In genomic region chr1:226135059-226135651, GRCh38 we compare ENCODE assay signal across 9 cellular contexts. TPM values are rescaled to one million over a fixed set of nuclear protein-coding genes. Genes with fewer than 3 reads are reported as not detected.
DNase-seq lines count a peak whose midpoint lies in the region; ATAC-seq lines count a peak whose summit lies in the region.
"Had no signal": no experiment of that assay in that cellular context is flagged by ENCODE, and none has a peak within 500 bp of the region (broad histone marks: within the 10 kb centered on the region; RNA-seq: fewer than 3 reads in every experiment).

No MANE protein-coding gene starts in this region.

- H3K9me3 ChIP-seq in CD4-positive, alpha-beta memory T cell (ENCODE audit: control insufficient read depth in 1 of 2, low read length in 2 of 2) = no peaks in the 10 kb centered on the region

- no peak overlapping the region for H3K27ac ChIP-seq in CD4-positive, alpha-beta memory T cell (ENCODE audit: low read depth, low read length)
- H3K27ac ChIP-seq: BLaER1 treated with 17β-estradiol and CSF1 and Interleukin-3, amounts not matched to agents 10 nM and 100 nM had no signal

- H3K36me3 Mint-ChIP-seq in memory B cell = peaks cover 2% of the 10 kb centered on the region
- H3K36me3 Mint-ChIP-seq in CD4-positive, alpha-beta memory T cell = no peaks in the 10 kb centered on the region

- H3K9me3 Mint-ChIP-seq in memory B cell = no peaks in the 10 kb centered on the region
- peaks cover 0 to 3% (median 0%) of the 10 kb centered on the region in 8 donors for H3K9me3 Mint-ChIP-seq in CD4-positive, alpha-beta memory T cell

- ATAC-seq in memory B cell (ENCODE audit: low read depth) = no peak
- no peak for ATAC-seq in GM21526 (IDR thresholded peaks at IDR 0.05; ENCODE audit: low FRiP score, unreplicated experiment)
- no peak for ATAC-seq in GM21619 (IDR thresholded peaks at IDR 0.05; ENCODE audit: unreplicated experiment)
- ATAC-seq in HG03159 (IDR thresholded peaks at IDR 0.05; ENCODE audit: unreplicated experiment) = no peak

- DNase-seq in COLO668 (lab: John Stamatoyannopoulos, UW; ENCODE audit: unreplicated experiment) (peak; percentile 76), NCI-H2081 treated with DMSO at 0.1 percent for 48 hours (lab: John Stamatoyannopoulos, UW) (peak; percentile 79), cerebellar nuclear complex (lab: John Stamatoyannopoulos, UW) (peak; percentile 51 to 61), memory B cell (ENCODE audit: low spot score in 2 of 2) (no peak)
- DNase-seq in CD4-positive, alpha-beta memory T cell = no peak

- intact Hi-C loops in CD4-positive, alpha-beta memory T cell (cut with micrococcal nuclease) = no loop called here

- POLR2A ChIA-PET in CD4-positive, alpha-beta memory T cell (lab: Charles Lee; ENCODE audit: partially characterized antibody) = no interaction called here

- no peak overlapping the region for H3K4me3 Mint-ChIP-seq in memory B cell
- no peak overlapping the region for H3K4me3 Mint-ChIP-seq in CD4-positive, alpha-beta memory T cell

- no peaks in the 10 kb centered on the region for H3K4me1 ChIP-seq in CD4-positive, alpha-beta memory T cell (ENCODE audit: insufficient read depth, low read length)

- H3K4me1 Mint-ChIP-seq in memory B cell = peaks cover 38% of the 10 kb centered on the region
- H3K4me1 Mint-ChIP-seq in CD4-positive, alpha-beta memory T cell = no peaks in the 10 kb centered on the region

- peak overlapping the region; percentile 77 for H3K27ac Mint-ChIP-seq in memory B cell
- H3K27ac Mint-ChIP-seq in CD4-positive, alpha-beta memory T cell = peak overlapping the region in 1 of 7 donors; percentile 15

- H3K36me3 ChIP-seq in CD4-positive, alpha-beta memory T cell (ENCODE audit: insufficient read depth, low read length) = no peaks in the 10 kb centered on the region
- H3K36me3 ChIP-seq: BLaER1 treated with 17β-estradiol and CSF1 and Interleukin-3, amounts not matched to agents 10 nM and 100 nM had no signal

- H3K27me3 Mint-ChIP-seq in memory B cell = no peaks in the 10 kb centered on the region
- H3K27me3 Mint-ChIP-seq in CD4-positive, alpha-beta memory T cell = no peaks in the 10 kb centered on the region

- CTCF ChIA-PET in CD4-positive, alpha-beta memory T cell (lab: Charles Lee; ENCODE audit: partially characterized antibody) = no interaction called here

- H3K4me3 ChIP-seq in CD4-positive, alpha-beta memory T cell (ENCODE audit: low read length in 2 of 2) = no peak overlapping the region
- H3K4me3 ChIP-seq: BLaER1 treated with 17β-estradiol and CSF1 and Interleukin-3, amounts not matched to agents 10 nM and 100 nM had no signal

- no peaks in the 10 kb centered on the region for H3K27me3 ChIP-seq in CD4-positive, alpha-beta memory T cell (ENCODE audit: insufficient read depth, low read length)
- H3K27me3 ChIP-seq: BLaER1 treated with 17β-estradiol and CSF1 and Interleukin-3, amounts not matched to agents 10 nM and 100 nM had no signal

RNA-seq across cellular contexts. Expression of gene ACBD3, which starts 51.4 kb away (rescaled TPM):
- total RNA-seq in CD4-positive, alpha-beta memory T cell = 10 to 100 TPM; 28.7 to 29.7 TPM
- polyA plus RNA-seq in CD4-positive, alpha-beta memory T cell = 10 to 100 TPM; 10.1 to 22.8 TPM

Comparison
In these comparisons a context has a peak if more than half of its experiments do, and no peak if none do; other contexts are left out.
1. DNase-seq: peak in COLO668 (single experiment), NCI-H2081 treated with DMSO at 0.1 percent for 48 hours (single experiment) and cerebellar nuclear complex (2 of 2); none in memory B cell (0 of 2) and CD4-positive, alpha-beta memory T cell (0 of 5).